Comparison of ENCODE assay signal across 2 cellular contexts in genomic region chr18:28626757-28627156, GRCh38.
TF ChIP-seq lines count a peak whose summit lies in the region.

No MANE protein-coding gene starts in this region.

TF ChIP-seq in HepG2, 621 proteins besides CTCF, POLR2A, EP300 and RAD21 (continued from another document):
- TF ChIP-seq MAFF (IDR thresholded peaks at IDR 0.05; ENCODE audit: low read depth, low read length) = peak; percentile 95
TF ChIP-seq in HepG2: peak in this region for 2.

TF ChIP-seq in K562, 482 proteins besides CTCF, POLR2A, EP300 and RAD21 (continued from another document):
- TF ChIP-seq KLF10 (CRISPR knock-in tag; IDR thresholded peaks at IDR 0.05) = no peak
- TF ChIP-seq GABPB1 (CRISPR knock-in tag; IDR thresholded peaks at IDR 0.05) = no peak
- no peak for TF ChIP-seq ZBTB43 (CRISPR knock-in tag; IDR thresholded peaks at IDR 0.05)
- no peak for TF ChIP-seq ZNF146 (CRISPR knock-in tag; IDR thresholded peaks at IDR 0.05; ENCODE audit: unreplicated experiment)
- peak; percentile 78 for TF ChIP-seq MAFF (IDR thresholded peaks at IDR 0.05; ENCODE audit: low read length)
- no peak for TF ChIP-seq ZNF217 (CRISPR knock-in tag; IDR thresholded peaks at IDR 0.05)
- TF ChIP-seq ZC3H8 (IDR thresholded peaks at IDR 0.05) = no peak
- peak; percentile 92 for TF ChIP-seq MAFK (IDR thresholded peaks at IDR 0.05; ENCODE audit: low read length)
- TF ChIP-seq, protein P1, sequence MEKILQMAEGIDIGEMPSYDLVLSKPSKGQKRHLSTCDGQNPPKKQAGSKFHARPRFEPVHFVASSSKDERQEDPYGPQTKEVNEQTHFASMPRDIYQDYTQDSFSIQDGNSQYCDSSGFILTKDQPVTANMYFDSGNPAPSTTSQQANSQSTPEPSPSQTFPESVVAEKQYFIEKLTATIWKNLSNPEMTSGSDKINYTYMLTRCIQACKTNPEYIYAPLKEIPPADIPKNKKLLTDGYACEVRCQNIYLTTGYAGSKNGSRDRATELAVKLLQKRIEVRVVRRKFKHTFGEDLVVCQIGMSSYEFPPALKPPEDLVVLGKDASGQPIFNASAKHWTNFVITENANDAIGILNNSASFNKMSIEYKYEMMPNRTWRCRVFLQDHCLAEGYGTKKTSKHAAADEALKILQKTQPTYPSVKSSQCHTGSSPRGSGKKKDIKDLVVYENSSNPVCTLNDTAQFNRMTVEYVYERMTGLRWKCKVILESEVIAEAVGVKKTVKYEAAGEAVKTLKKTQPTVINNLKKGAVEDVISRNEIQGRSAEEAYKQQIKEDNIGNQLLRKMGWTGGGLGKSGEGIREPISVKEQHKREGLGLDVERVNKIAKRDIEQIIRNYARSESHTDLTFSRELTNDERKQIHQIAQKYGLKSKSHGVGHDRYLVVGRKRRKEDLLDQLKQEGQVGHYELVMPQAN (IDR thresholded peaks at IDR 0.05; ENCODE audit: borderline replicate concordance) = no peak
- TF ChIP-seq KHSRP (IDR thresholded peaks at IDR 0.05) = no peak
- no peak for TF ChIP-seq MYNN (IDR thresholded peaks at IDR 0.05)
- no peak for TF ChIP-seq MYNN (CRISPR knock-in tag; IDR thresholded peaks at IDR 0.05)
- no peak for TF ChIP-seq CBX8 (IDR thresholded peaks at IDR 0.05; ENCODE audit: borderline replicate concordance, extremely low read depth, low read depth, low read length, poor library complexity, severe bottlenecking)
- TF ChIP-seq ZNF280B (CRISPR knock-in tag; IDR thresholded peaks at IDR 0.05) = no peak
- TF ChIP-seq KLF16 (IDR thresholded peaks at IDR 0.05) = no peak
- no peak for TF ChIP-seq PCBP1 (IDR thresholded peaks at IDR 0.05; ENCODE audit: low read depth, low read length, poor library complexity, severe bottlenecking)
- peak; percentile 67; the same call in 1 of the 2 replicates for TF ChIP-seq C11orf30 (IDR thresholded peaks at IDR 0.05; ENCODE audit: low read depth)
- peak; percentile 82 for TF ChIP-seq ZNF316 (IDR thresholded peaks at IDR 0.05)
- no peak for TF ChIP-seq RBBP5 (IDR thresholded peaks at IDR 0.05; ENCODE audit: borderline replicate concordance, insufficient read depth, low read length, poor library complexity, severe bottlenecking)
- TF ChIP-seq MAFG (tag; conservative IDR thresholded peaks at IDR 0.05) = peak; percentile 71; the same call in 1 of the 2 replicates
- TF ChIP-seq ZBTB1 (CRISPR knock-in tag; IDR thresholded peaks at IDR 0.05; ENCODE audit: borderline replicate concordance, low read depth) = no peak
- no peak for TF ChIP-seq TOE1 (IDR thresholded peaks at IDR 0.05; ENCODE audit: borderline replicate concordance)
- TF ChIP-seq TOE1 (CRISPR knock-in tag; IDR thresholded peaks at IDR 0.05; ENCODE audit: borderline replicate concordance, low read depth) = no peak
- no peak for TF ChIP-seq DDX20 (tag; IDR thresholded peaks at IDR 0.05; ENCODE audit: low read depth)
- TF ChIP-seq, protein P2, sequence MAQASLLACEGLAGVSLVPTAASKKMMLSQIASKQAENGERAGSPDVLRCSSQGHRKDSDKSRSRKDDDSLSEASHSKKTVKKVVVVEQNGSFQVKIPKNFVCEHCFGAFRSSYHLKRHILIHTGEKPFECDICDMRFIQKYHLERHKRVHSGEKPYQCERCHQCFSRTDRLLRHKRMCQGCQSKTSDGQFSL (CRISPR knock-in tag; IDR thresholded peaks at IDR 0.05) = no peak
- TF ChIP-seq, protein P2 (tag; IDR thresholded peaks at IDR 0.05) = no peak
- no peak for TF ChIP-seq BRF1 (IDR thresholded peaks at IDR 0.05; ENCODE audit: borderline replicate concordance, extremely low read depth, insufficient read length)
- no peak for TF ChIP-seq MGA (IDR thresholded peaks at IDR 0.05)
